11 cellular contexts compared by ENCODE assay signal in genomic region chr21:43196789-43197188, GRCh38. TPM values are rescaled to one million over a fixed set of nuclear protein-coding genes. Genes with fewer than 3 reads are reported as not detected.
A peak's percentile ranks its signal among the peaks of the same experiment; 100 is the strongest.
DNase-seq lines count a peak whose midpoint lies in the region; ATAC-seq and TF ChIP-seq lines count a peak whose summit lies in the region.
"Had no signal": no experiment of that assay in that cellular context is flagged by ENCODE, and none has a peak within 500 bp of the region (broad histone marks: within the 10 kb centered on the region; RNA-seq: fewer than 3 reads in every experiment).

No MANE protein-coding gene starts in this region.

- H3K9me3 ChIP-seq in spleen = peaks cover 5 to 44% (median 39%) of the 10 kb centered on the region in 8 donors

- H3K4me1 ChIP-seq in spleen = peaks cover 0 to 29% (median 22%) of the 10 kb centered on the region in 6 donors

- no peak overlapping the region for H3K27ac ChIP-seq in spleen

- intact Hi-C loops in left colon (cut with DNase I, micrococcal nuclease) = no loop called here
- intact Hi-C loops in spleen (cut with DNase I; ENCODE audit: low total_unique reads) = no loop called here

- ATAC-seq in left colon = peak; percentile 99
- ATAC-seq in GM19452 (IDR thresholded peaks at IDR 0.05; ENCODE audit: unreplicated experiment) = no peak

- WGBS in spleen, 5 donors = 83 to 94% (median 87%) methylated on average over 6 of the region's 6 CpGs

- peak; percentile 21 for DNase-seq in NCI-H187 treated with DMSO at 0.1 percent for 48 hours (lab: John Stamatoyannopoulos, UW)
- DNase-seq in activated CD8-positive, alpha-beta memory T cell treated with anti-CD3 and anti-CD28 coated beads, Interleukin-2, amount 50 U/mL, for 4 hours = peak; percentile 3
- peak; percentile 52 to 86 for DNase-seq in left colon
- DNase-seq in spleen = peak; percentile 12
- DNase-seq in NCI-H1436 treated with DMSO at 0.1 percent for 48 hours (lab: John Stamatoyannopoulos, UW) = no peak
- no peak for DNase-seq in iPS-NIHi7 (ENCODE audit: extremely low spot score)
- DNase-seq: stimulated activated CD4-positive, alpha-beta T cell treated with anti-CD3 and anti-CD28 coated beads, Interleukin-12 subunit alpha, Interleukin-12 subunit beta, amount 100 ng/mL, for 4 hours; stimulated activated naive CD4-positive, alpha-beta T cell treated with Interleukin-2 at 50 U/mL for 16 hours had no signal

- H3K36me3 ChIP-seq in spleen = no peaks in the 10 kb centered on the region

- no peak for TF ChIP-seq POLR2A in spleen (IDR thresholded peaks at IDR 0.05)

- no peak overlapping the region for H3K4me3 ChIP-seq in spleen

- no peak for TF ChIP-seq CTCF in spleen (IDR thresholded peaks at IDR 0.05 in 8 of 11, conservative IDR thresholded peaks at IDR 0.05 in 3 of 11)

- H3K27me3 ChIP-seq in spleen (replicated peaks in 1 of 7) = peaks cover 0 to 29% (median 0%) of the 10 kb centered on the region in 7 donors

RNA-seq across cellular contexts. Expression of gene CRYAA, which starts 28.0 kb away (rescaled TPM):
- total RNA-seq in left colon (not detected), spleen (not detected)
- not detected for polyA plus RNA-seq in spleen
- total RNA-seq: activated T-helper 17 cell treated with anti-CD3 and anti-CD28 coated beads, Interleukin-2, amount 50 U/mL, for 72 hours; dermis microvascular lymphatic vessel endothelial cell had no signal

Comparison
In these comparisons a context has a peak if more than half of its experiments do, and no peak if none do; other contexts are left out.
1. DNase-seq: peak in NCI-H187 treated with DMSO at 0.1 percent for 48 hours (single experiment), activated CD8-positive, alpha-beta memory T cell treated with anti-CD3 and anti-CD28 coated beads, Interleukin-2, amount 50 U/mL, for 4 hours (single experiment), left colon (2 of 2) and spleen (single experiment); none in NCI-H1436 treated with DMSO at 0.1 percent for 48 hours (single experiment) and iPS-NIHi7 (single experiment).